ENCODE assay signal across 1 cellular context in the genomic region with DNA sequence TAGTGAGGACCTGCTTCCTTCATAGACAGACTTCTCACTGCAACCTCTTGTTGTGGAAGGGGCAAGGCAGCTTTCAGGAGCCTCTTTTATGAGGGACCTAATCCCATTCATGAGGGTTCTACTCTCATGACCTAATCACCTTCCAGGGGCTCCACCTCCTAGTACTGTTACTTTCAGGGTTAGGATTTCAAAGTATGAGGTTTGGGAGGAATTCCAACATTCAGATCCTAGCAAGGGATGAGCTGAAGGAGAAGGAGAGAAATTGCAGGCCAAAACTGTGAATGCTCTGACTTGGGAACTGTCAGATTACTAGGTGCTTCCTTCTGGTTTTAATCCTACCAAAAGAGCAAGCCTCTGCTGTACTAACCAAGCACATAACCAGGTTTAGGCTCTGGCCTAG.
TF ChIP-seq lines count a peak whose summit lies in the region.

No MANE protein-coding gene starts in this region.

TF ChIP-seq in IMR-90, 13 proteins besides CTCF, POLR2A, EP300 and RAD21:
- TF ChIP-seq BHLHE40 (IDR thresholded peaks at IDR 0.05; ENCODE audit: low read depth, low read length) (no peak), SMC3 (IDR thresholded peaks at IDR 0.05; ENCODE audit: low read depth, low read length) (no peak)
